ENCODE assay signal across 8 cellular contexts in genomic region chr11:86869966-86870570, GRCh38.
DNase-seq lines count a peak whose midpoint lies in the region; ATAC-seq and TF ChIP-seq lines count a peak whose summit lies in the region.

No MANE protein-coding gene starts in this region.

- H3K4me3 ChIP-seq in DOHH2 (ENCODE audit: low read length) (no peak overlapping the region), IMR-90 (ENCODE audit: insufficient read depth, low read depth, low read length) (no peak overlapping the region), spleen (no peak overlapping the region)

- H2AK9ac ChIP-seq in IMR-90 (replicated peaks; ENCODE audit: low read depth, low read length, poor library complexity), result no peak overlapping the region

- intact Hi-C loops in IMR-90 (cut with micrococcal nuclease), result loop anchor here (1.0 to 2.0 kb wide), 2 partner anchors 49 to 421 kb away; no protein-coding TSS in a partner anchor
- intact Hi-C loops in spleen (cut with DNase I; ENCODE audit: low total_unique reads), result loop anchor here (5.0 to 10.0 kb wide), 2 partner anchors 47 to 415 kb away; no protein-coding TSS in a partner anchor

- no peak overlapping the region for H2AFZ ChIP-seq in IMR-90 (replicated peaks; ENCODE audit: low read length, poor library complexity)

- H3K18ac ChIP-seq in IMR-90 (ENCODE audit: low read depth, low read length), result no peak overlapping the region

- no peak overlapping the region for H3K4ac ChIP-seq in IMR-90 (ENCODE audit: low read depth, low read length)

- no peaks in the 10 kb centered on the region for H3K4me1 ChIP-seq in DOHH2 (ENCODE audit: control insufficient read depth, low read length)
- H3K4me1 ChIP-seq in IMR-90 (ENCODE audit: control insufficient read depth, insufficient read depth, low read length), result peaks cover 3% of the 10 kb centered on the region; the same call in 1 of the 2 replicates
- H3K4me1 ChIP-seq in spleen, result peaks cover 0 to 5% (median 0%) of the 10 kb centered on the region in 6 donors

- H3K9ac ChIP-seq in IMR-90 (ENCODE audit: low read depth, low read length), result no peak overlapping the region

- no peaks in the 10 kb centered on the region for H3K9me2 ChIP-seq in DOHH2 (replicated peaks; ENCODE audit: control insufficient read depth, low read length)

- POLR2A ChIA-PET in IMR-90 (lab: Charles Lee; ENCODE audit: unreplicated experiment), result no interaction called here

- in situ Hi-C loops in IMR-90 (cut with MboI; ENCODE audit: low sequenced_read_pairs), result loop anchor here (5.0 to 10.0 kb wide), 2 partner anchors 52 to 425 kb away; no protein-coding TSS in a partner anchor

- 0 out of 2 replicates have a peak overlapping the region, but pooled peaks have one; percentile 2 for H3K14ac ChIP-seq in IMR-90 (replicated peaks; ENCODE audit: low read depth, low read length)

- TF ChIP-seq POLR2A in IMR-90 (IDR thresholded peaks at IDR 0.05; ENCODE audit: low read depth, low read length) (peak; percentile 28; the same call in 1 of the 2 replicates), spleen (IDR thresholded peaks at IDR 0.05) (no peak)

- H3K9me1 ChIP-seq in IMR-90 (ENCODE audit: insufficient read depth, low read length), result peaks cover 4% of the 10 kb centered on the region; the same call in 1 of the 2 replicates

- H3K36me3 ChIP-seq in DOHH2 (ENCODE audit: control insufficient read depth, low read length) (no peaks in the 10 kb centered on the region), IMR-90 (ENCODE audit: control insufficient read depth, insufficient read depth, low read length) (no peaks in the 10 kb centered on the region), spleen (no peaks in the 10 kb centered on the region)

- H2BK20ac ChIP-seq in IMR-90 (ENCODE audit: low read depth, low read length), result 0 out of 2 replicates have a peak overlapping the region, but pooled peaks have one; percentile 20

- DNase-seq in IMR-90 (peak; percentile 63), astrocyte of the hippocampus (ENCODE audit: low read depth, low spot score) (peak; percentile 79), iPS DF 4.7 (ENCODE audit: extremely low read depth, low spot score) (peak; percentile 38), spleen (no peak)

- H3F3A ChIP-seq in DOHH2 (ENCODE audit: control insufficient read depth, insufficient read depth), result no peaks in the 10 kb centered on the region

- BruUV-seq in IMR-90 (replicated peaks; lab: Mats Ljungman, UMichigan), result no TSS peak

- H4K8ac ChIP-seq in IMR-90 (ENCODE audit: low read depth in 2 of 2, low read length in 2 of 2), result no peak overlapping the region; a peak in 1 of 4 replicates

- no peaks in the 10 kb centered on the region for H4K20me1 ChIP-seq in DOHH2 (ENCODE audit: control insufficient read depth, insufficient read depth, low read depth, low read length)
- no peaks in the 10 kb centered on the region for H4K20me1 ChIP-seq in IMR-90 (ENCODE audit: insufficient read depth, low read length)

- H4K91ac ChIP-seq in IMR-90 (ENCODE audit: insufficient read depth, low read depth, low read length), result no peak overlapping the region

- TF ChIP-seq RAD21 in IMR-90 (IDR thresholded peaks at IDR 0.05; ENCODE audit: low read length), result peak; percentile 92

- H3K27me3 ChIP-seq in DOHH2 (ENCODE audit: control insufficient read depth, low read length) (no peaks in the 10 kb centered on the region), IMR-90 (ENCODE audit: control insufficient read depth, insufficient read depth, low read length) (no peaks in the 10 kb centered on the region; the same call in 1 of the 2 replicates), spleen (replicated peaks in 1 of 7) (no peaks in the 10 kb centered on the region)

- H3K27ac ChIP-seq in DOHH2 (ENCODE audit: low read depth, low read length), result no peak overlapping the region
- H3K27ac ChIP-seq in IMR-90 (ENCODE audit: insufficient read depth, low read length), result no peak overlapping the region
- no peak overlapping the region for H3K27ac ChIP-seq in spleen

- H3K56ac ChIP-seq in IMR-90 (ENCODE audit: extremely low read depth, insufficient read depth, low read length), result no peak overlapping the region

- no peaks in the 10 kb centered on the region for H3K79me2 ChIP-seq in DOHH2 (ENCODE audit: control insufficient read depth, low read length)

- H3K23ac ChIP-seq in IMR-90 (ENCODE audit: low read depth, low read length), result no peak overlapping the region

- no peaks in the 10 kb centered on the region for H3K9me3 ChIP-seq in DOHH2 (ENCODE audit: control insufficient read depth, insufficient read depth, low read length)
- H3K9me3 ChIP-seq in IMR-90 (ENCODE audit: control insufficient read depth, insufficient read depth, low read length), result no peaks in the 10 kb centered on the region
- no peaks in the 10 kb centered on the region for H3K9me3 ChIP-seq in spleen

- dilution Hi-C loops in IMR-90 (cut with HindIII; ENCODE audit: low sequenced_read_pairs, unreplicated experiment), result no loop called here

- WGBS in IMR-90 (ENCODE audit: extremely low coverage in 2 of 2, insufficient read length in 1 of 2), 2 experiments, result 0% methylated on average over 1 of the region's 6 CpGs; no CpG with 5 or more reads in 1 of the 2 experiments
- 37 to 48% (median 46%) methylated on average over 6 of the region's 6 CpGs for WGBS in spleen, 5 donors

- CTCF ChIA-PET in IMR-90 (lab: Yijun Ruan, JAX), result interaction anchor here (0.6 to 3.2 kb wide), 10 partner anchors 14 to 451 kb away, joined by 3 to 17 read pairs (median 4); no protein-coding TSS in a partner anchor

- no peak overlapping the region for H3K4me2 ChIP-seq in DOHH2 (ENCODE audit: low read length)
- no peak overlapping the region for H3K4me2 ChIP-seq in IMR-90 (ENCODE audit: low read depth, low read length)

- H2BK5ac ChIP-seq in IMR-90 (ENCODE audit: low read depth, low read length, poor library complexity, severe bottlenecking), result no peak overlapping the region

- H2BK15ac ChIP-seq in IMR-90 (ENCODE audit: low read depth, low read length), result peak overlapping the region; percentile 42; the same call in 1 of the 3 replicates

- TF ChIP-seq CTCF in DOHH2 (IDR thresholded peaks at IDR 0.05; ENCODE audit: low read depth, low read length, poor library complexity, severe bottlenecking) (peak; percentile 84), IMR-90 (conservative IDR thresholded peaks at IDR 0.05; ENCODE audit: low read depth, low read length) (peak; percentile 86), spleen (IDR thresholded peaks at IDR 0.05 in 8 of 11, conservative IDR thresholded peaks at IDR 0.05 in 3 of 11) (peak; percentile 33 to 73 (median 59))

- peak; percentile 68 for ATAC-seq in GM21423 (IDR thresholded peaks at IDR 0.05; ENCODE audit: unreplicated experiment)
- ATAC-seq in IMR-90 (ENCODE audit: low read depth), result peak; percentile 90
- peak; percentile 88 for ATAC-seq in SK-N-SH treated with all-trans-retinoic acid at 6 μM for 48 hours
- ATAC-seq in GM21529 (IDR thresholded peaks at IDR 0.05; ENCODE audit: unreplicated experiment), result no peak

- H3K79me1 ChIP-seq in IMR-90 (ENCODE audit: low read depth in 1 of 2, low read length in 2 of 2), result no peaks in the 10 kb centered on the region

- no peak overlapping the region for H4K5ac ChIP-seq in IMR-90 (ENCODE audit: low read depth, low read length)

- H2BK120ac ChIP-seq in IMR-90 (ENCODE audit: low read depth, low read length), result no peak overlapping the region

- no peak overlapping the region for H2AK5ac ChIP-seq in IMR-90 (ENCODE audit: low read depth, low read length)

TF ChIP-seq in IMR-90, 13 proteins besides CTCF, POLR2A, EP300 and RAD21:
- TF ChIP-seq CHD1 (IDR thresholded peaks at IDR 0.05; ENCODE audit: low read depth, low read length) (no peak), SMC3 (IDR thresholded peaks at IDR 0.05; ENCODE audit: low read depth, low read length) (peak; percentile 94), MXI1 (IDR thresholded peaks at IDR 0.05; ENCODE audit: borderline replicate concordance, low read depth, low read length) (no peak)

TF ChIP-seq in SK-N-SH treated with all-trans-retinoic acid at 6 μM for 48 hours, 23 proteins besides CTCF, POLR2A, EP300 and RAD21:
- TF ChIP-seq TOX (CRISPR knock-in tag; IDR thresholded peaks at IDR 0.05; ENCODE audit: borderline replicate concordance) (no peak), CREB5 (CRISPR knock-in tag; IDR thresholded peaks at IDR 0.05; ENCODE audit: low read depth) (no peak), OSR1 (CRISPR knock-in tag; IDR thresholded peaks at IDR 0.05) (no peak), RARB (CRISPR knock-in tag; IDR thresholded peaks at IDR 0.05) (no peak)
